8 cellular contexts compared by ENCODE assay signal in genomic region chrX:151359931-151360871, GRCh38. TPM values are rescaled to one million over a fixed set of nuclear protein-coding genes. Genes with fewer than 3 reads are reported as not detected.
A peak's percentile ranks its signal among the peaks of the same experiment; 100 is the strongest.
DNase-seq lines count a peak whose midpoint lies in the region; ATAC-seq and TF ChIP-seq lines count a peak whose summit lies in the region.

No MANE protein-coding gene starts in this region.

- peak; percentile 31 to 63 for TF ChIP-seq CTCF in Caco-2 (IDR thresholded peaks at IDR 0.05; ENCODE audit: insufficient read depth in 1 of 2, low read depth in 1 of 2, low read length in 1 of 2, severe bottlenecking in 1 of 2, unreplicated experiment in 1 of 2)
- TF ChIP-seq CTCF in mesothelial cell of epicardium (IDR thresholded peaks at IDR 0.05; ENCODE audit: unreplicated experiment): no peak
- peak; percentile 46 for TF ChIP-seq CTCF in upper lobe of right lung (IDR thresholded peaks at IDR 0.05)
- peak in 1 of 2 donors; percentile 30 for TF ChIP-seq CTCF in suprapubic skin (IDR thresholded peaks at IDR 0.05)

- H3K36me3 ChIP-seq in Caco-2 (ENCODE audit: control insufficient read depth, insufficient read depth, low read length): no peaks in the 10 kb centered on the region
- no peaks in the 10 kb centered on the region for H3K36me3 ChIP-seq in upper lobe of right lung
- no peaks in the 10 kb centered on the region for H3K36me3 ChIP-seq in suprapubic skin

- H3K4me1 ChIP-seq in Caco-2: no peaks in the 10 kb centered on the region
- no peaks in the 10 kb centered on the region for H3K4me1 ChIP-seq in upper lobe of right lung
- no peaks in the 10 kb centered on the region for H3K4me1 ChIP-seq in suprapubic skin

- POLR2A ChIA-PET in Caco-2 (lab: Charles Lee): no interaction called here

- H3K27ac ChIP-seq in upper lobe of right lung: no peak overlapping the region
- no peak overlapping the region for H3K27ac ChIP-seq in suprapubic skin

- H3K27ac Mint-ChIP-seq in Caco-2 (ENCODE audit: unreplicated experiment) (no peak overlapping the region), mesothelial cell of epicardium (no peak overlapping the region)

- DNase-seq in Caco-2 (peak in 1 of 2 experiments; percentile 42), KBM-7 (peak; percentile 37), ecto neural progenitor cell (ENCODE audit: low spot score) (peak; percentile 60), mesothelial cell of epicardium (ENCODE audit: low spot score in 2 of 2, unreplicated experiment in 2 of 2) (peak in 1 of 2 experiments; percentile 47), upper lobe of right lung (peak; percentile 66), suprapubic skin (ENCODE audit: low spot score in 2 of 2) (no peak)
- peak; percentile 44 for DNase-seq in activated CD4-positive, CD25-positive, alpha-beta regulatory T cell treated with anti-CD3 and anti-CD28 coated beads, Interleukin-2, amount 50 U/mL, for 72 hours

- H3K9me3 Mint-ChIP-seq in Caco-2 (ENCODE audit: unreplicated experiment) (no peaks in the 10 kb centered on the region), mesothelial cell of epicardium (peaks cover 27% of the 10 kb centered on the region)

- no peaks in the 10 kb centered on the region for H3K27me3 ChIP-seq in Caco-2 (replicated peaks; ENCODE audit: control insufficient read depth, insufficient read depth, low read length)
- no peaks in the 10 kb centered on the region for H3K27me3 ChIP-seq in upper lobe of right lung
- no peaks in the 10 kb centered on the region for H3K27me3 ChIP-seq in suprapubic skin

- H3K9me3 ChIP-seq in Caco-2 (no peaks in the 10 kb centered on the region), upper lobe of right lung (no peaks in the 10 kb centered on the region), suprapubic skin (no peaks in the 10 kb centered on the region)

- intact Hi-C loops in Caco-2 (cut with micrococcal nuclease; ENCODE audit: unreplicated experiment) (loop anchor here (5.0 kb wide), 1 partner anchor 208 kb away; no protein-coding TSS in a partner anchor), upper lobe of right lung (cut with DNase I) (no loop called here)

- CTCF ChIA-PET in Caco-2 (lab: Charles Lee): interaction anchor here (0.6 to 0.8 kb wide), 2 partner anchors 208 to 1531 kb away, joined by 3 to 6 read pairs; no protein-coding TSS in a partner anchor

- BruUV-seq in Caco-2 (replicated peaks; lab: Mats Ljungman, UMichigan): no TSS peak

- no peak for TF ChIP-seq EP300 in suprapubic skin (IDR thresholded peaks at IDR 0.05)

- H3K4me3 ChIP-seq in Caco-2 (ENCODE audit: low read depth, low read length) (no peak overlapping the region), upper lobe of right lung (no peak overlapping the region), suprapubic skin (no peak overlapping the region)

- TF ChIP-seq POLR2A in suprapubic skin (IDR thresholded peaks at IDR 0.05): no peak

- H3K36me3 Mint-ChIP-seq in Caco-2 (ENCODE audit: insufficient read depth, unreplicated experiment) (no peaks in the 10 kb centered on the region), mesothelial cell of epicardium (no peaks in the 10 kb centered on the region)

- H3K4me1 Mint-ChIP-seq in Caco-2 (ENCODE audit: low read depth, unreplicated experiment) (no peaks in the 10 kb centered on the region), mesothelial cell of epicardium (no peaks in the 10 kb centered on the region)

- no peak overlapping the region for H3K4me3 Mint-ChIP-seq in Caco-2 (ENCODE audit: unreplicated experiment)
- peak overlapping the region; percentile 49 for H3K4me3 Mint-ChIP-seq in mesothelial cell of epicardium

- peaks cover 7% of the 10 kb centered on the region for H3K27me3 Mint-ChIP-seq in Caco-2 (ENCODE audit: insufficient read depth, unreplicated experiment)
- H3K27me3 Mint-ChIP-seq in mesothelial cell of epicardium (ENCODE audit: low read depth): peaks cover 37% of the 10 kb centered on the region

- ATAC-seq in GM19438 (IDR thresholded peaks at IDR 0.05; ENCODE audit: low read depth, unreplicated experiment): peak; percentile 84
- ATAC-seq in upper lobe of right lung: peak; percentile 80

- in situ Hi-C loops in KBM-7 (cut with MboI; ENCODE audit: low pct_unique_long_range_greater_than_20kb, low sequenced_read_pairs): no loop called here

- WGBS in suprapubic skin: 20% methylated on average over 10 of the region's 25 CpGs

RNA-seq across cellular contexts. Expression of gene VMA21, which starts 36.8 kb away (rescaled TPM):
- 39.3 and 45.7 TPM in 2 replicates for total RNA-seq in Caco-2 (2022)
- total RNA-seq in mesothelial cell of epicardium: 30.1 to 30.4 TPM (median 30.3 TPM) in 3 replicates
- total RNA-seq in upper lobe of right lung: 28.0 TPM
- 10 to 100 TPM; 23.6 to 33.8 (median 30.3) TPM for total RNA-seq in suprapubic skin

Comparison
In these comparisons a context has a peak if more than half of its experiments do, and no peak if none do; other contexts are left out.
1. DNase-seq: peak in KBM-7 (single experiment), activated CD4-positive, CD25-positive, alpha-beta regulatory T cell treated with anti-CD3 and anti-CD28 coated beads, Interleukin-2, amount 50 U/mL, for 72 hours (single experiment), ecto neural progenitor cell (single experiment) and upper lobe of right lung (single experiment); none in suprapubic skin (0 of 2).